In the genomic region with DNA sequence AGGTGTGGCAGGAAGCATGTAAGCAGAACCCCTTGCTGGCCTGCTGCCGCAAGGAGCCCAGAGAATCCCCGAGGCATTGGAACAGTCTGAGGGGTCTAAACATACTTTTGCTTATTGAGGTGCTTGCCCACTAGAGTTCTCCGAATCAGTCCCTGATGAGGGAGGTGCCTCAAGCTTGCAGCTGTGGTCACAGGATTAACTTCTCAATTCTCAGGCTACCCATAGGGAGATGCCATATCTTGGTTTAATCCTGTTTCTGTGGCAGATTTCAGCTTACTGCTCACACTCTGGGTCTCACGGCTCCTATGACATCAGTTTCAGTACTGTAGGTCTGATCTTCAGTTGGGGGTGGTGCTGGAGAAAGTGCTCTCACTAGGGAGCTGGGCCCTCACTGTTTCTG, we compare ENCODE assay signal across 15 cellular contexts. TPM values are rescaled to one million over a fixed set of nuclear protein-coding genes. Genes with fewer than 3 reads are reported as not detected.
DNase-seq lines count a peak whose midpoint lies in the region; ATAC-seq and TF ChIP-seq lines count a peak whose summit lies in the region.
"Had no signal": no experiment of that assay in that cellular context is flagged by ENCODE, and none has a peak within 500 bp of the region (broad histone marks: within the 10 kb centered on the region; RNA-seq: fewer than 3 reads in every experiment).

No MANE protein-coding gene starts in this region.

- peak; percentile 3 for DNase-seq in stimulated activated CD4-positive, alpha-beta T cell treated with anti-CD3 and anti-CD28 coated beads, Interleukin-15, amount 100 ng/mL, for 24 hours
- no peak for DNase-seq in stimulated activated CD4-positive, alpha-beta T cell treated with anti-CD3 and anti-CD28 coated beads, Interleukin-4, amount 100 ng/mL, for 4 hours
- peak; percentile 69 for DNase-seq in T-helper 2 cell treated with Interferon-gamma antibody and Interleukin-4, amounts not matched to agents 5 μg/mL and 100 μg/mL, for 36 hours (ENCODE audit: low spot score)
- DNase-seq in upper lobe of right lung, result no peak
- no peak for DNase-seq in hepatic stellate cell (ENCODE audit: low spot score)
- no peak for DNase-seq in spleen
- DNase-seq: erythroblast, GF-D8, islet precursor cell, KG1, NCI-H774 had no signal

- peak overlapping the region; percentile 74 for H3K27ac Mint-ChIP-seq in T-helper 2 cell treated with Interferon-gamma antibody and Interleukin-4, amounts not matched to agents 5 μg/mL and 100 μg/mL, for 36 hours

- H3K27me3 ChIP-seq in upper lobe of right lung (no peaks in the 10 kb centered on the region), spleen (replicated peaks in 1 of 7) (no peaks in the 10 kb centered on the region)
- H3K27me3 ChIP-seq: body of pancreas had no signal

- peaks cover 4% of the 10 kb centered on the region for H3K27me3 Mint-ChIP-seq in T-helper 2 cell treated with Interferon-gamma antibody and Interleukin-4, amounts not matched to agents 5 μg/mL and 100 μg/mL, for 36 hours (ENCODE audit: low read depth)

- H3K4me3 Mint-ChIP-seq in T-helper 2 cell treated with Interferon-gamma antibody and Interleukin-4, amounts not matched to agents 5 μg/mL and 100 μg/mL, for 36 hours, result peak overlapping the region; percentile 33

- H3K9me3 ChIP-seq in upper lobe of right lung (no peaks in the 10 kb centered on the region), spleen (no peaks in the 10 kb centered on the region)
- H3K9me3 ChIP-seq: body of pancreas, HAP-1 had no signal

- no peak for TF ChIP-seq POLR2A in spleen (IDR thresholded peaks at IDR 0.05)

- H3K36me3 ChIP-seq in upper lobe of right lung (no peaks in the 10 kb centered on the region), spleen (no peaks in the 10 kb centered on the region)
- H3K36me3 ChIP-seq: HAP-1 had no signal

- H3K36me3 Mint-ChIP-seq in T-helper 2 cell treated with Interferon-gamma antibody and Interleukin-4, amounts not matched to agents 5 μg/mL and 100 μg/mL, for 36 hours (ENCODE audit: low read depth), result no peaks in the 10 kb centered on the region

- 41 to 73% (median 44%) methylated on average over 4 of the region's 4 CpGs for WGBS in spleen, 5 donors

- ATAC-seq in HG02938 (IDR thresholded peaks at IDR 0.05; ENCODE audit: unreplicated experiment), result peak; percentile 56
- ATAC-seq in upper lobe of right lung, result peak; percentile 84
- no peak for ATAC-seq in HG03108 (IDR thresholded peaks at IDR 0.05; ENCODE audit: unreplicated experiment)
- ATAC-seq: body of pancreas had no signal

- H3K4me1 ChIP-seq in upper lobe of right lung (no peaks in the 10 kb centered on the region), spleen (peaks cover 4 to 32% (median 13%) of the 10 kb centered on the region in 6 donors)
- H3K4me1 ChIP-seq: body of pancreas, HAP-1 had no signal

- TF ChIP-seq CTCF in upper lobe of right lung (IDR thresholded peaks at IDR 0.05), result no peak
- no peak for TF ChIP-seq CTCF in spleen (IDR thresholded peaks at IDR 0.05 in 8 of 11, conservative IDR thresholded peaks at IDR 0.05 in 3 of 11)

- H3K4me3 ChIP-seq in upper lobe of right lung (no peak overlapping the region), spleen (no peak overlapping the region)
- H3K4me3 ChIP-seq: body of pancreas, HAP-1 had no signal

- H3K27ac ChIP-seq in upper lobe of right lung (no peak overlapping the region), spleen (no peak overlapping the region)
- H3K27ac ChIP-seq: body of pancreas had no signal

- no peaks in the 10 kb centered on the region for H3K9me3 Mint-ChIP-seq in T-helper 2 cell treated with Interferon-gamma antibody and Interleukin-4, amounts not matched to agents 5 μg/mL and 100 μg/mL, for 36 hours

- H3K4me1 Mint-ChIP-seq in T-helper 2 cell treated with Interferon-gamma antibody and Interleukin-4, amounts not matched to agents 5 μg/mL and 100 μg/mL, for 36 hours (ENCODE audit: low read depth), result peaks cover 50% of the 10 kb centered on the region

- intact Hi-C loops in upper lobe of right lung (cut with DNase I) (no loop called here), spleen (cut with DNase I; ENCODE audit: low total_unique reads) (no loop called here)

RNA-seq across cellular contexts. Expression of gene CCNG2, which starts 39.9 kb away (rescaled TPM):
- total RNA-seq in upper lobe of right lung, result 41.3 TPM
- total RNA-seq in spleen, result 100 to 1,000 TPM in 1 of 7 donors, 10 to 100 TPM in 6; 50.6 to 106 (median 61.6) TPM
- 10 to 100 TPM; 20.2 to 24.9 (median 24.6) TPM for polyA plus RNA-seq in spleen

Comparison
In these comparisons a context has a peak if more than half of its experiments do, and no peak if none do; other contexts are left out.
1. DNase-seq: peak in stimulated activated CD4-positive, alpha-beta T cell treated with anti-CD3 and anti-CD28 coated beads, Interleukin-15, amount 100 ng/mL, for 24 hours (single experiment) and T-helper 2 cell treated with Interferon-gamma antibody and Interleukin-4, amounts not matched to agents 5 μg/mL and 100 μg/mL, for 36 hours (single experiment); none in stimulated activated CD4-positive, alpha-beta T cell treated with anti-CD3 and anti-CD28 coated beads, Interleukin-4, amount 100 ng/mL, for 4 hours (0 of 2), upper lobe of right lung (single experiment), hepatic stellate cell (single experiment) and spleen (single experiment).